Comparison of ENCODE assay signal across 24 cellular contexts in the genomic region with DNA sequence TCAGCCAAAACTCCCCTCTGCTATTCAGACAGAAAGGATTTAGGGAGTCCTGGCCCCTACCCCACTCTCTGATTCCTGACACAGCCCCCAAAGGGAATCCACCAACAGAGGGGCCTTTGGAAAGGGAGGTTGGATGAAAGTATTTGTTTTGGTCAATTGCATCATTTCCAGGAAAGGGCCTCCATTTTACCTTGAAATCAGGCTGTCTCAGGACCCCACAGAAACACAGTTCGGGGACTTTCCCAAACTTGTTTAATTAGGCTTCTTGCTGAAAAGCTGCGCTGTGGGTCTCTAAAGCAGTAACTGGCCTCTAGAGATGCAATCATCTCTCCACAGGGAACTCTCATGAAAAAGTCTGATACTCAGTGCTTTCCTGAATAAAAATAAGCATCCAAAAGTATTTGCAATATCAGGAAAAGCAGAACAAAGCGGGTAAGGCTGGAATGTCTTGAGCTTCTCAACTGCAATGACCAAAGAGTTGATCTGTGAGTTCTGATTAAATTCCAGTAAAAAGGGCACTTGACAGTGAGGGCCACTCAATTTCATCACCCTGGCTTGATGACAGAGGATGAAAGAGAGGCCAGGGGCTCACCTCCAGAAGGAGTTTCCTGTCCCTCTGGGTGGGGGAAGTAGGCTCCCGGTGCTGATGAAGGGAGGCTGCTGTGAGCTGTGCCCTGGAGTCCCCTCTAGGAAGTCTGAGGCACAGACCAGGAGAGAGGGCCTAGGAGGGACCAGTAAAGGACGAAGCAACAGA. TPM values are rescaled to one million over a fixed set of nuclear protein-coding genes. Genes with fewer than 3 reads are reported as not detected.
"Had no signal": no experiment of that assay in that cellular context is flagged by ENCODE, and none has a peak within 500 bp of the region (broad histone marks: within the 10 kb centered on the region; RNA-seq: fewer than 3 reads in every experiment).

No MANE protein-coding gene starts in this region.

- H3K36me3 Mint-ChIP-seq: natural killer cell treated with Interleukin-12 subunit alpha and Interleukin-12 subunit beta and Interleukin-15 and Interleukin-18, amount 100 ng/mL, for 72 hours; type B pancreatic cell had no signal

- H3K27ac ChIP-seq: breast epithelium, esophagus muscularis mucosa, hepatocyte, left lung, parathyroid adenoma, thoracic aorta had no signal

- H3K4me3 ChIP-seq: breast epithelium, esophagus muscularis mucosa, hepatocyte, left lung, thoracic aorta had no signal

- H3K27me3 Mint-ChIP-seq: activated naive CD8-positive, alpha-beta T cell had no signal

- H3K9me3 Mint-ChIP-seq: activated CD4-positive, alpha-beta T cell treated with anti-CD3 and anti-CD28 coated beads, Interleukin-2, amount 10 ng/mL, durations not matched to agents 24 days and 14 days; activated T-helper 2 cell treated with anti-CD3 and anti-CD28 coated beads, Interferon-gamma antibody, Interleukin-2, Interleukin-4, amounts not matched to agents 10 μg/mL and 5 μg/mL and 100 μg/mL, durations not matched to agents 14 hours and 24 hours and 36 hours; central memory CD8-positive, alpha-beta T cell; effector memory CD8-positive, alpha-beta T cell; natural killer cell treated with Interleukin-12 subunit alpha and Interleukin-12 subunit beta and Interleukin-15 and Interleukin-18, amount 100 ng/mL, for 72 hours; type B pancreatic cell had no signal

- H3K4me1 ChIP-seq: breast epithelium, esophagus muscularis mucosa, left lung, parathyroid adenoma had no signal

- H3K4me2 ChIP-seq: hepatocyte had no signal

- H3K9ac ChIP-seq: parathyroid adenoma had no signal

- ATAC-seq: effector memory CD8-positive, alpha-beta T cell; left lung; natural killer cell treated with Interleukin-12 subunit alpha and Interleukin-12 subunit beta and Interleukin-15 and Interleukin-18, amount 100 ng/mL, for 72 hours; right cardiac atrium had no signal

- H3K27ac Mint-ChIP-seq: activated CD4-positive, alpha-beta T cell treated with anti-CD3 and anti-CD28 coated beads, Interleukin-2, amount 10 ng/mL, durations not matched to agents 24 days and 14 days; activated naive CD8-positive, alpha-beta T cell; activated T-helper 2 cell treated with anti-CD3 and anti-CD28 coated beads, Interferon-gamma antibody, Interleukin-2, Interleukin-4, amounts not matched to agents 10 μg/mL and 5 μg/mL and 100 μg/mL, durations not matched to agents 14 hours and 24 hours and 36 hours; effector memory CD8-positive, alpha-beta T cell; natural killer cell treated with Interleukin-12 subunit alpha and Interleukin-12 subunit beta and Interleukin-15 and Interleukin-18, amount 100 ng/mL, for 72 hours; type B pancreatic cell had no signal

- H3K36me3 ChIP-seq: breast epithelium, esophagus muscularis mucosa, left lung, thoracic aorta had no signal

- H3K27me3 ChIP-seq: breast epithelium, esophagus muscularis mucosa, hepatocyte, left lung had no signal

- DNase-seq: activated CD4-positive, alpha-beta T cell treated with anti-CD3 and anti-CD28 coated beads, Interleukin-2, amount 10 ng/mL, durations not matched to agents 24 days and 14 days; activated naive CD4-positive, alpha-beta T cell; activated T-cell treated with anti-CD3 and anti-CD28 coated beads, Interleukin-2, amount 50 U/mL, for 1 hour; amniotic stem cell; effector memory CD8-positive, alpha-beta T cell; glutamatergic neuron; kidney glomerular epithelial cell; left lung; midbrain; nucleus accumbens; right cardiac atrium; stimulated activated CD4-positive, alpha-beta T cell treated with anti-CD3 and anti-CD28 coated beads, Interleukin-4, amount 100 ng/mL, for 24 hours; T-helper 2 cell had no signal

- H3K9me3 ChIP-seq: breast epithelium, esophagus muscularis mucosa, left lung, thoracic aorta had no signal

- H2AFZ ChIP-seq: hepatocyte, parathyroid adenoma had no signal

- H3K4me1 Mint-ChIP-seq: central memory CD8-positive, alpha-beta T cell had no signal

- H3K4me3 Mint-ChIP-seq: activated CD4-positive, alpha-beta T cell treated with anti-CD3 and anti-CD28 coated beads, Interleukin-2, amount 10 ng/mL, durations not matched to agents 24 days and 14 days; activated naive CD8-positive, alpha-beta T cell; central memory CD8-positive, alpha-beta T cell; effector memory CD8-positive, alpha-beta T cell; natural killer cell treated with Interleukin-12 subunit alpha and Interleukin-12 subunit beta and Interleukin-15 and Interleukin-18, amount 100 ng/mL, for 72 hours; type B pancreatic cell had no signal

RNA-seq across cellular contexts. Expression of gene NOS2, which starts 56.5 kb away (rescaled TPM):
- total RNA-seq: activated CD4-positive, alpha-beta T cell treated with anti-CD3 and anti-CD28 coated beads, Interleukin-2, amount 10 ng/mL, durations not matched to agents 24 days and 14 days; activated T-helper 2 cell treated with anti-CD3 and anti-CD28 coated beads, Interferon-gamma antibody, Interleukin-2, Interleukin-4, amounts not matched to agents 10 μg/mL and 5 μg/mL and 100 μg/mL, durations not matched to agents 14 hours and 24 hours and 36 hours; natural killer cell treated with Interleukin-12 subunit alpha and Interleukin-12 subunit beta and Interleukin-15 and Interleukin-18, amount 100 ng/mL, for 72 hours; pulmonary artery endothelial cell; thoracic aorta had no signal
